1 cellular context compared by ENCODE assay signal in genomic region chr3:171871392-171872274, GRCh38.
TF ChIP-seq lines count a peak whose summit lies in the region.

No MANE protein-coding gene starts in this region.

TF ChIP-seq in K562, 482 proteins besides CTCF, POLR2A, EP300 and RAD21 (continued from another document and continues in another):
- TF ChIP-seq, protein P1, sequence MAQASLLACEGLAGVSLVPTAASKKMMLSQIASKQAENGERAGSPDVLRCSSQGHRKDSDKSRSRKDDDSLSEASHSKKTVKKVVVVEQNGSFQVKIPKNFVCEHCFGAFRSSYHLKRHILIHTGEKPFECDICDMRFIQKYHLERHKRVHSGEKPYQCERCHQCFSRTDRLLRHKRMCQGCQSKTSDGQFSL (CRISPR knock-in tag; IDR thresholded peaks at IDR 0.05): no peak
- TF ChIP-seq, protein P1 (tag; IDR thresholded peaks at IDR 0.05): no peak
- TF ChIP-seq, protein P2, sequence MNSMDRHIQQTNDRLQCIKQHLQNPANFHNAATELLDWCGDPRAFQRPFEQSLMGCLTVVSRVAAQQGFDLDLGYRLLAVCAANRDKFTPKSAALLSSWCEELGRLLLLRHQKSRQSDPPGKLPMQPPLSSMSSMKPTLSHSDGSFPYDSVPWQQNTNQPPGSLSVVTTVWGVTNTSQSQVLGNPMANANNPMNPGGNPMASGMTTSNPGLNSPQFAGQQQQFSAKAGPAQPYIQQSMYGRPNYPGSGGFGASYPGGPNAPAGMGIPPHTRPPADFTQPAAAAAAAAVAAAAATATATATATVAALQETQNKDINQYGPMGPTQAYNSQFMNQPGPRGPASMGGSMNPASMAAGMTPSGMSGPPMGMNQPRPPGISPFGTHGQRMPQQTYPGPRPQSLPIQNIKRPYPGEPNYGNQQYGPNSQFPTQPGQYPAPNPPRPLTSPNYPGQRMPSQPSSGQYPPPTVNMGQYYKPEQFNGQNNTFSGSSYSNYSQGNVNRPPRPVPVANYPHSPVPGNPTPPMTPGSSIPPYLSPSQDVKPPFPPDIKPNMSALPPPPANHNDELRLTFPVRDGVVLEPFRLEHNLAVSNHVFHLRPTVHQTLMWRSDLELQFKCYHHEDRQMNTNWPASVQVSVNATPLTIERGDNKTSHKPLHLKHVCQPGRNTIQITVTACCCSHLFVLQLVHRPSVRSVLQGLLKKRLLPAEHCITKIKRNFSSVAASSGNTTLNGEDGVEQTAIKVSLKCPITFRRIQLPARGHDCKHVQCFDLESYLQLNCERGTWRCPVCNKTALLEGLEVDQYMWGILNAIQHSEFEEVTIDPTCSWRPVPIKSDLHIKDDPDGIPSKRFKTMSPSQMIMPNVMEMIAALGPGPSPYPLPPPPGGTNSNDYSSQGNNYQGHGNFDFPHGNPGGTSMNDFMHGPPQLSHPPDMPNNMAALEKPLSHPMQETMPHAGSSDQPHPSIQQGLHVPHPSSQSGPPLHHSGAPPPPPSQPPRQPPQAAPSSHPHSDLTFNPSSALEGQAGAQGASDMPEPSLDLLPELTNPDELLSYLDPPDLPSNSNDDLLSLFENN (IDR thresholded peaks at IDR 0.05; ENCODE audit: low read depth in 2 of 2, low read length in 2 of 2): no peak
- peak; percentile 88 for TF ChIP-seq ZNF766 (CRISPR knock-in tag; conservative IDR thresholded peaks at IDR 0.05)
- no peak for TF ChIP-seq PYGO2 (tag; IDR thresholded peaks at IDR 0.05)
- TF ChIP-seq STAT6 (CRISPR knock-in tag; IDR thresholded peaks at IDR 0.05): no peak
- no peak for TF ChIP-seq ZNF143 (CRISPR knock-in tag; IDR thresholded peaks at IDR 0.05)
- no peak for TF ChIP-seq ZEB2 (IDR thresholded peaks at IDR 0.05)
- TF ChIP-seq EP400 (IDR thresholded peaks at IDR 0.05): no peak
- TF ChIP-seq ZNF175 (CRISPR knock-in tag; IDR thresholded peaks at IDR 0.05; ENCODE audit: low read depth): no peak
- TF ChIP-seq, protein P3, sequence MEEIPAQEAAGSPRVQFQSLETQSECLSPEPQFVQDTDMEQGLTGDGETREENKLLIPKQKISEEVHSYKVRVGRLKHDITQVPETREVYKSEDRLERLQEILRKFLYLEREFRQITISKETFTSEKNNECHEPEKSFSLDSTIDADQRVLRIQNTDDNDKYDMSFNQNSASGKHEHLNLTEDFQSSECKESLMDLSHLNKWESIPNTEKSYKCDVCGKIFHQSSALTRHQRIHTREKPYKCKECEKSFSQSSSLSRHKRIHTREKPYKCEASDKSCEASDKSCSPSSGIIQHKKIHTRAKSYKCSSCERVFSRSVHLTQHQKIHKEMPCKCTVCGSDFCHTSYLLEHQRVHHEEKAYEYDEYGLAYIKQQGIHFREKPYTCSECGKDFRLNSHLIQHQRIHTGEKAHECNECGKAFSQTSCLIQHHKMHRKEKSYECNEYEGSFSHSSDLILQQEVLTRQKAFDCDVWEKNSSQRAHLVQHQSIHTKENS (CRISPR knock-in tag; IDR thresholded peaks at IDR 0.05): no peak
- no peak for TF ChIP-seq SFPQ (IDR thresholded peaks at IDR 0.05; ENCODE audit: low read depth, low read length)
- no peak for TF ChIP-seq GABPA (tag; conservative IDR thresholded peaks at IDR 0.05; ENCODE audit: low read depth)
- TF ChIP-seq PCBP1 (IDR thresholded peaks at IDR 0.05; ENCODE audit: low read depth, low read length, poor library complexity, severe bottlenecking): no peak
- TF ChIP-seq ZNF232 (CRISPR knock-in tag; IDR thresholded peaks at IDR 0.05): no peak
- TF ChIP-seq ELF2 (CRISPR knock-in tag; IDR thresholded peaks at IDR 0.05): no peak; the same call in 1 of the 2 replicates
- no peak for TF ChIP-seq GABPB1 (CRISPR knock-in tag; IDR thresholded peaks at IDR 0.05)
- no peak; the same call in 1 of the 2 replicates for TF ChIP-seq TAL1 (IDR thresholded peaks at IDR 0.05)
- TF ChIP-seq ATF4 (CRISPR knock-in tag; IDR thresholded peaks at IDR 0.05): 0 out of 2 replicates have a peak, but pooled peaks have one; percentile 16
- TF ChIP-seq DACH1 (IDR thresholded peaks at IDR 0.05; ENCODE audit: partially characterized antibody): peak; percentile 26
- TF ChIP-seq TRIM28 (IDR thresholded peaks at IDR 0.05): no peak
- no peak for TF ChIP-seq GATAD2A (IDR thresholded peaks at IDR 0.05)
- no peak; the same call in 1 of the 2 replicates for TF ChIP-seq ZKSCAN8 (CRISPR knock-in tag; IDR thresholded peaks at IDR 0.05)
- TF ChIP-seq, protein P4, sequence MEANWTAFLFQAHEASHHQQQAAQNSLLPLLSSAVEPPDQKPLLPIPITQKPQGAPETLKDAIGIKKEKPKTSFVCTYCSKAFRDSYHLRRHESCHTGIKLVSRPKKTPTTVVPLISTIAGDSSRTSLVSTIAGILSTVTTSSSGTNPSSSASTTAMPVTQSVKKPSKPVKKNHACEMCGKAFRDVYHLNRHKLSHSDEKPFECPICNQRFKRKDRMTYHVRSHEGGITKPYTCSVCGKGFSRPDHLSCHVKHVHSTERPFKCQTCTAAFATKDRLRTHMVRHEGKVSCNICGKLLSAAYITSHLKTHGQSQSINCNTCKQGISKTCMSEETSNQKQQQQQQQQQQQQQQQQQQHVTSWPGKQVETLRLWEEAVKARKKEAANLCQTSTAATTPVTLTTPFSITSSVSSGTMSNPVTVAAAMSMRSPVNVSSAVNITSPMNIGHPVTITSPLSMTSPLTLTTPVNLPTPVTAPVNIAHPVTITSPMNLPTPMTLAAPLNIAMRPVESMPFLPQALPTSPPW (CRISPR knock-in tag; IDR thresholded peaks at IDR 0.05): peak; percentile 40; the same call in 1 of the 2 replicates
- peak; percentile 33; the same call in 1 of the 2 replicates for TF ChIP-seq ESRRA (IDR thresholded peaks at IDR 0.05; ENCODE audit: borderline replicate concordance, low read depth)
- no peak for TF ChIP-seq ZNF436 (CRISPR knock-in tag; IDR thresholded peaks at IDR 0.05)
- TF ChIP-seq ASH1L (IDR thresholded peaks at IDR 0.05; ENCODE audit: borderline replicate concordance, low read depth, partially characterized antibody): no peak
- TF ChIP-seq ETS1 (conservative IDR thresholded peaks at IDR 0.05; ENCODE audit: control insufficient read depth, low read depth, low read length): no peak
- no peak for TF ChIP-seq ELF4 (CRISPR knock-in tag; IDR thresholded peaks at IDR 0.05)
- no peak for TF ChIP-seq NELFE (IDR thresholded peaks at IDR 0.05; ENCODE audit: insufficient read depth, insufficient read length)
- TF ChIP-seq ZBTB12 (CRISPR knock-in tag; IDR thresholded peaks at IDR 0.05): no peak
- TF ChIP-seq CTBP1 (IDR thresholded peaks at IDR 0.05; ENCODE audit: borderline replicate concordance): no peak; the same call in 1 of the 2 replicates
- TF ChIP-seq, protein P5, sequence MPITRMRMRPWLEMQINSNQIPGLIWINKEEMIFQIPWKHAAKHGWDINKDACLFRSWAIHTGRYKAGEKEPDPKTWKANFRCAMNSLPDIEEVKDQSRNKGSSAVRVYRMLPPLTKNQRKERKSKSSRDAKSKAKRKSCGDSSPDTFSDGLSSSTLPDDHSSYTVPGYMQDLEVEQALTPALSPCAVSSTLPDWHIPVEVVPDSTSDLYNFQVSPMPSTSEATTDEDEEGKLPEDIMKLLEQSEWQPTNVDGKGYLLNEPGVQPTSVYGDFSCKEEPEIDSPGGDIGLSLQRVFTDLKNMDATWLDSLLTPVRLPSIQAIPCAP (CRISPR knock-in tag; IDR thresholded peaks at IDR 0.05; ENCODE audit: borderline replicate concordance): no peak
- TF ChIP-seq, protein P6, sequence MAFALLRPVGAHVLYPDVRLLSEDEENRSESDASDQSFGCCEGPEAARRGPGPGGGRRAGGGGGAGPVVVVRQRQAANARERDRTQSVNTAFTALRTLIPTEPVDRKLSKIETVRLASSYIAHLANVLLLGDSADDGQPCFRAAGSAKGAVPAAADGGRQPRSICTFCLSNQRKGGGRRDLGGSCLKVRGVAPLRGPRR (CRISPR knock-in tag; IDR thresholded peaks at IDR 0.05): no peak
- TF ChIP-seq SNAPC5 (CRISPR knock-in tag; IDR thresholded peaks at IDR 0.05): no peak
- TF ChIP-seq ARID1B (IDR thresholded peaks at IDR 0.05): peak; percentile 69
- 0 out of 2 replicates have a peak, but pooled peaks have one; percentile 28 for TF ChIP-seq ZBTB17 (CRISPR knock-in tag; IDR thresholded peaks at IDR 0.05)
- no peak for TF ChIP-seq EWSR1 (IDR thresholded peaks at IDR 0.05; ENCODE audit: borderline replicate concordance, low read depth, partially characterized antibody)
- TF ChIP-seq CSDE1 (IDR thresholded peaks at IDR 0.05): no peak
- TF ChIP-seq FOSL1 (tag; conservative IDR thresholded peaks at IDR 0.05): peak; percentile 65
- no peak for TF ChIP-seq ATF6 (CRISPR knock-in tag; IDR thresholded peaks at IDR 0.05)
